ENCODE assay signal across 20 cellular contexts in genomic region chr2:200476836-200477235, GRCh38. TPM values are rescaled to one million over a fixed set of nuclear protein-coding genes. Genes with fewer than 3 reads are reported as not detected.
DNase-seq lines count a peak whose midpoint lies in the region; ATAC-seq lines count a peak whose summit lies in the region.
"Had no signal": no experiment of that assay in that cellular context is flagged by ENCODE, and none has a peak within 500 bp of the region (broad histone marks: within the 10 kb centered on the region; RNA-seq: fewer than 3 reads in every experiment).

No MANE protein-coding gene starts in this region.

- 64% methylated on average over 8 of the region's 8 CpGs for WGBS in right cardiac atrium

- H3K27ac ChIP-seq in caudate nucleus (ENCODE audit: low read depth, low read length) (peak overlapping the region; percentile 64), right cardiac atrium (ENCODE audit: low read length) (no peak overlapping the region), temporal lobe (ENCODE audit: low read depth, low read length) (peak overlapping the region; percentile 51)
- H3K27ac ChIP-seq: BLaER1 had no signal

- H3K9me3 ChIP-seq in right cardiac atrium (ENCODE audit: control insufficient read depth, low read length): no peaks in the 10 kb centered on the region
- H3K9me3 ChIP-seq: A549, BLaER1, SK-N-SH, stomach had no signal

- no peaks in the 10 kb centered on the region for H3K4me1 ChIP-seq in right cardiac atrium (ENCODE audit: control insufficient read depth, insufficient read depth, low read length)
- H3K4me1 ChIP-seq: BLaER1 had no signal

- peak; percentile 11 to 18 for DNase-seq in NCI-H187 (lab: John Stamatoyannopoulos, UW)
- DNase-seq in NCI-H187 treated with DMSO at 0.1 percent for 48 hours (lab: John Stamatoyannopoulos, UW): no peak
- DNase-seq in caudate nucleus (lab: John Stamatoyannopoulos, UW): no peak
- no peak for DNase-seq in right cardiac atrium
- DNase-seq in DMS53 treated with DMSO at 0.1 percent for 48 hours (lab: John Stamatoyannopoulos, UW; ENCODE audit: unreplicated experiment): no peak
- no peak for DNase-seq in SHP77 treated with DMSO at 0.1 percent for 48 hours (lab: John Stamatoyannopoulos, UW)
- DNase-seq: activated CD8-positive, alpha-beta T cell treated with anti-CD3 and anti-CD28 coated beads, Interleukin-2, amount 10 ng/mL, durations not matched to agents 7 days and 5 days; activated naive CD4-positive, alpha-beta T cell treated with anti-CD3 and anti-CD28 coated beads for 36 hours; activated T-cell treated with anti-CD3 and anti-CD28 coated beads, Interleukin-2, amount 50 U/mL, for 24 hours; effector CD4-positive, alpha-beta T cell; NCI-H1436; nephron progenitor cell; SK-N-SH; stimulated activated CD4-positive, alpha-beta T cell treated with anti-CD3 and anti-CD28 coated beads, Interleukin-4, amount 100 ng/mL, for 24 hours; stomach had no signal

- H3K4me3 ChIP-seq in right cardiac atrium (ENCODE audit: low read length): no peak overlapping the region
- H3K4me3 ChIP-seq: A549, BLaER1, stomach had no signal

- peak; percentile 36 to 42 for ATAC-seq in right cardiac atrium
- ATAC-seq in HG03571 (IDR thresholded peaks at IDR 0.05; ENCODE audit: unreplicated experiment): no peak
- ATAC-seq: A549; activated CD8-positive, alpha-beta T cell treated with anti-CD3 and anti-CD28 coated beads, Interleukin-2, amount 10 ng/mL, durations not matched to agents 7 days and 5 days; WTC11 had no signal

- no peaks in the 10 kb centered on the region for H3K27me3 ChIP-seq in right cardiac atrium (ENCODE audit: control insufficient read depth, insufficient read depth)
- H3K27me3 ChIP-seq: BLaER1, stomach had no signal

- intact Hi-C loops in right cardiac atrium (cut with DNase I): loop anchor here in 3 of 4 donors (5.0 to 10.0 kb wide), 4 partner anchors 162 to 500 kb away; partner anchors contain the start of gene SPATS2L (in 2 of the 3)

RNA-seq across cellular contexts. Expression of gene KCTD18, which starts 33.0 kb away (rescaled TPM):
- total RNA-seq in right cardiac atrium (10 to 100 TPM in 3 of 4 donors, 1 to 10 TPM in 1; 9.8 to 13.4 (median 12.2) TPM), temporal lobe (8.1 TPM)
- polyA plus RNA-seq in right cardiac atrium: 6.7 TPM

RNA-seq across cellular contexts. Expression of gene SGO2, which starts 49.2 kb away (rescaled TPM):
- total RNA-seq in right cardiac atrium (1 to 10 TPM; 1.1 to 2.6 (median 1.8) TPM), temporal lobe (3.7 TPM)
- 0.81 TPM for polyA plus RNA-seq in right cardiac atrium

Comparison
In these comparisons a context has a peak if more than half of its experiments do, and no peak if none do; other contexts are left out.
1. DNase-seq: peak in NCI-H187 (2 of 2); none in NCI-H187 treated with DMSO at 0.1 percent for 48 hours (single experiment), caudate nucleus (0 of 61), right cardiac atrium (0 of 3), DMS53 treated with DMSO at 0.1 percent for 48 hours (single experiment) and SHP77 treated with DMSO at 0.1 percent for 48 hours (single experiment).